Comparison of ENCODE assay signal across 8 cellular contexts in the genomic region with DNA sequence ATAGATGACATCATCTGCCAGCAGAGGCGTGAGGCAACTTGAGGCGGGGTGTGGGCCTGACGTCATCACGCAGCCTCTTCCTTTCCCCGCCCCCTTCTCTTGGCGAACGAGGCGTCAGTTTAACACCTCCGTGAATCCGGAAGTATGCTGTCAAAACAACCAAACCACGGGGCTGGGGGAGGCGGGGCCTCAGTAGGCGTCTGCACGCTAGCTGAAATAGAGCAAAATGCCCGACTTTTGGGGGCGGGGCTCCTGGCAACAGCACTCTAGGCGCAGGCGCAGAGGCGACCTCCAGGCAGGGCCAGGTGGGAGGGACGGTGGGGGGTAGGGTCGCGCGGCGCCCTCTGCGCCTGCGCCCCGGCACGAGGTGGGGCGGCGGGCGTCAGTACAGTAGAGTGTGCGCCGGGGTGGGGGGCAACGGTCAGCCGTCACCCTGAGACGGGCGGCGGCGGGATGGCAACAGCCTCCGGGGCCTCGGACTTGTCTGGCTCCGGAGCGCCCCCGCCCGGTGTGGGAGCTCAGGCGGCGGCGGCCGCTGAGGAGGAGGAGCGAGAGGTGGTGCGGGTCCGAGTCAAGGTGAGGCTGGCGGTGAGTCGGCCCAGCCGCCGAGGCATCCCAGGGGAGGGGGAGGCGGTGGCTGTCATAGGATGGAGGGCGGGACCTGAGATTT. TPM values are rescaled to one million over a fixed set of nuclear protein-coding genes. Genes with fewer than 3 reads are reported as not detected.
DNase-seq lines count a peak whose midpoint lies in the region; ATAC-seq and TF ChIP-seq lines count a peak whose summit lies in the region.

A gene with protein sequence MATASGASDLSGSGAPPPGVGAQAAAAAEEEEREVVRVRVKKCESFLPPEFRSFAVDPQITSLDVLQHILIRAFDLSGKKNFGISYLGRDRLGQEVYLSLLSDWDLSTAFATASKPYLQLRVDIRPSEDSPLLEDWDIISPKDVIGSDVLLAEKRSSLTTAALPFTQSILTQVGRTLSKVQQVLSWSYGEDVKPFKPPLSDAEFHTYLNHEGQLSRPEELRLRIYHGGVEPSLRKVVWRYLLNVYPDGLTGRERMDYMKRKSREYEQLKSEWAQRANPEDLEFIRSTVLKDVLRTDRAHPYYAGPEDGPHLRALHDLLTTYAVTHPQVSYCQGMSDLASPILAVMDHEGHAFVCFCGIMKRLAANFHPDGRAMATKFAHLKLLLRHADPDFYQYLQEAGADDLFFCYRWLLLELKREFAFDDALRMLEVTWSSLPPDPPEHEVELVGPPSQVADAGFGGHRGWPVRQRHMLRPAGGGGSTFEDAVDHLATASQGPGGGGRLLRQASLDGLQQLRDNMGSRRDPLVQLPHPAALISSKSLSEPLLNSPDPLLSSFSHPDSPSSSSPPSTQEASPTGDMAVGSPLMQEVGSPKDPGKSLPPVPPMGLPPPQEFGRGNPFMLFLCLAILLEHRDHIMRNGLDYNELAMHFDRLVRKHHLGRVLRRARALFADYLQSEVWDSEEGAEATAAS (plus strand): TSS at position 370 of the 670 bp plus-strand sequence. CDS start 84 bp downstream, at position 454.

- ATAC-seq in GM18867 (IDR thresholded peaks at IDR 0.05; ENCODE audit: unreplicated experiment) (peak; percentile 77), HG03108 (IDR thresholded peaks at IDR 0.05; ENCODE audit: unreplicated experiment) (peak; percentile 82)

- TSS peak; percentile 15 for BruUV-seq in mammary epithelial cell (replicated peaks; lab: Mats Ljungman, UMichigan)

- H3K36me3 ChIP-seq in ACC112 (ENCODE audit: insufficient read depth, low read length) (no peaks in the 10 kb centered on the region), mammary epithelial cell (ENCODE audit: insufficient read depth, low read length) (no peaks in the 10 kb centered on the region)

- H3K9ac ChIP-seq in mammary epithelial cell (ENCODE audit: insufficient read depth, low read length), result peak within 1 kb of the TSS; percentile 53

- CTCF ChIA-PET in mammary epithelial cell (lab: Charles Lee; ENCODE audit: low non-redundant PET), result interaction anchor here (0.7 kb wide), 2 partner anchors 88 to 142 kb away, joined by 4 to 5 read pairs; no protein-coding TSS in a partner anchor

- H3K27ac ChIP-seq in ACC112 (ENCODE audit: low read depth, low read length), result peak within 1 kb of the TSS; percentile 62; the same call in 1 of the 2 replicates
- H3K27ac ChIP-seq in VCaP, result peak within 1 kb of the TSS; percentile 42; the same call in 1 of the 2 replicates
- peak within 1 kb of the TSS; percentile 52 for H3K27ac ChIP-seq in mammary epithelial cell (ENCODE audit: insufficient read depth, low read depth, low read length)
- H3K27ac ChIP-seq in skin epidermis, result peak within 1 kb of the TSS; percentile 56 to 94 (median 85)

- dilution Hi-C loops in mammary epithelial cell (cut with HindIII; ENCODE audit: low sequenced_read_pairs), result no loop called here

- H2AFZ ChIP-seq in ACC112 (ENCODE audit: low read length, unreplicated experiment) (no peak within 1 kb of the TSS), mammary epithelial cell (ENCODE audit: low read depth, low read length) (peak within 1 kb of the TSS; percentile 78)

- H3K4me1 ChIP-seq in ACC112 (ENCODE audit: control insufficient read depth, insufficient read depth, low read length, unreplicated experiment), result peaks cover 9% of the 10 kb centered on the region
- H3K4me1 ChIP-seq in mammary epithelial cell (ENCODE audit: insufficient read depth, low read length), result peaks cover 6% of the 10 kb centered on the region

- in situ Hi-C loops in mammary epithelial cell (cut with MboI; ENCODE audit: low sequenced_read_pairs in 2 of 2), result no loop called here

- peak within 1 kb of the TSS; percentile 90 for H3K4me3 ChIP-seq in ACC112 (ENCODE audit: low read depth, low read length)
- peak within 1 kb of the TSS; percentile 54 to 59 (median 59) for H3K4me3 ChIP-seq in mammary epithelial cell (replicated peaks in 1 of 3; ENCODE audit: insufficient read depth in 1 of 3, low read depth in 2 of 3, low read length in 3 of 3)
- peak within 1 kb of the TSS; percentile 74 for H3K4me3 ChIP-seq in iPS-18c (ENCODE audit: insufficient read depth, low read depth, low read length)
- H3K4me3 ChIP-seq in skin epidermis, result peak within 1 kb of the TSS; percentile 51 to 68 (median 60)

- DNase-seq in NCI-H2196 (lab: John Stamatoyannopoulos, UW; ENCODE audit: unreplicated experiment) (peak; percentile 93), mammary epithelial cell (peak; percentile 93)

- H3K27me3 ChIP-seq in ACC112 (ENCODE audit: insufficient read depth, low read length) (no peaks in the 10 kb centered on the region), mammary epithelial cell (ENCODE audit: insufficient read depth, low read length) (no peaks in the 10 kb centered on the region)

- TF ChIP-seq CTCF in VCaP (conservative IDR thresholded peaks at IDR 0.05) (peak; percentile 27), mammary epithelial cell (conservative IDR thresholded peaks at IDR 0.05 in 1 of 2, IDR thresholded peaks at IDR 0.05 in 1 of 2; ENCODE audit: extremely low read depth in 1 of 2, insufficient read depth in 1 of 2, low read depth in 1 of 2, low read length in 2 of 2) (peak; percentile 3 to 51)

- H3K4me2 ChIP-seq in mammary epithelial cell (ENCODE audit: insufficient read depth, low read depth, low read length), result peak within 1 kb of the TSS; percentile 65

- H4K20me1 ChIP-seq in mammary epithelial cell (ENCODE audit: insufficient read depth, low read length), result no peaks in the 10 kb centered on the region

- H3K9me3 ChIP-seq in mammary epithelial cell (replicated peaks; ENCODE audit: insufficient read depth, low read length) (no peaks in the 10 kb centered on the region), iPS-18c (ENCODE audit: control insufficient read depth, insufficient read depth, low read length) (no peaks in the 10 kb centered on the region)

- 35% methylated on average over 12 of the region's 58 CpGs for WGBS in mammary epithelial cell (ENCODE audit: low coverage, missing lambda C conversion rate)

- intact Hi-C loops in mammary epithelial cell (cut with micrococcal nuclease), result loop anchor here (1.0 to 2.0 kb wide), 3 partner anchors 49 to 53 kb away; no protein-coding TSS in a partner anchor

- H3K79me2 ChIP-seq in ACC112 (ENCODE audit: control insufficient read depth, insufficient read depth, low read length, unreplicated experiment) (peaks cover 15% of the 10 kb centered on the region), mammary epithelial cell (ENCODE audit: insufficient read depth, low read length) (peaks cover 20% of the 10 kb centered on the region)

RNA-seq across cellular contexts. Expression of the gene that starts here (rescaled TPM):
- 10 to 100 TPM; 14.7 to 16.7 TPM for total RNA-seq in mammary epithelial cell
- polyA plus RNA-seq in mammary epithelial cell, result 13.1 TPM
- polyA minus RNA-seq in mammary epithelial cell, result 35.2 TPM

Comparison
In these comparisons a context has a peak if more than half of its experiments do, and no peak if none do; other contexts are left out.
1. Peak in every context shown above with its lines: DNase-seq, ATAC-seq, H3K4me3 ChIP-seq and H3K27ac ChIP-seq.